Comparison of ENCODE assay signal across 1 cellular context in genomic region chr3:73045391-73045790, GRCh38.
TF ChIP-seq lines count a peak whose summit lies in the region.

No MANE protein-coding gene starts in this region.

TF ChIP-seq in WTC11, 78 proteins besides CTCF, POLR2A, EP300 and RAD21 (continued from another document):
- no peak for TF ChIP-seq ZNF281 (CRISPR knock-in tag; IDR thresholded peaks at IDR 0.05)
- TF ChIP-seq RORB (CRISPR knock-in tag; IDR thresholded peaks at IDR 0.05) = no peak
- TF ChIP-seq JUN (CRISPR knock-in tag; IDR thresholded peaks at IDR 0.05) = no peak
- no peak for TF ChIP-seq ZNF671 (CRISPR knock-in tag; IDR thresholded peaks at IDR 0.05)
- TF ChIP-seq CDX4 (CRISPR knock-in tag; IDR thresholded peaks at IDR 0.05; ENCODE audit: borderline replicate concordance) = no peak
- TF ChIP-seq JAZF1 (CRISPR knock-in tag; IDR thresholded peaks at IDR 0.05) = no peak
- no peak for TF ChIP-seq ZNF263 (CRISPR knock-in tag; IDR thresholded peaks at IDR 0.05; ENCODE audit: low read depth)
- TF ChIP-seq TCF7 (CRISPR knock-in tag; IDR thresholded peaks at IDR 0.05; ENCODE audit: low read depth) = no peak
- no peak for TF ChIP-seq ZNF138 (CRISPR knock-in tag; conservative IDR thresholded peaks at IDR 0.05)
- no peak for TF ChIP-seq EMX1 (CRISPR knock-in tag; IDR thresholded peaks at IDR 0.05)
- no peak for TF ChIP-seq GRHL2 (CRISPR knock-in tag; IDR thresholded peaks at IDR 0.05; ENCODE audit: insufficient replicate concordance, severe bottlenecking)
